28 cellular contexts compared by ENCODE assay signal in genomic region chr1:165147799-165148198, GRCh38.
"Had no signal": no experiment of that assay in that cellular context is flagged by ENCODE, and none has a peak within 500 bp of the region (broad histone marks: within the 10 kb centered on the region; RNA-seq: fewer than 3 reads in every experiment).

No MANE protein-coding gene starts in this region.

- H3K4me3 ChIP-seq: colonic mucosa, esophagus squamous epithelium, gastrocnemius medialis, heart right ventricle, left lung, lower lobe of right lung, mucosa of descending colon had no signal

- H3K27me3 ChIP-seq: colonic mucosa had no signal

- H3K4me3 Mint-ChIP-seq: dendritic cell treated with granulocyte-macrophage colony-stimulating factor and Interleukin-4, amounts not matched to agents 40 ng/mL and 50 ng/mL, for 4 days; effector memory CD8-positive, alpha-beta T cell; endodermal cell; mesothelial cell of epicardium; naive thymus-derived CD4-positive, alpha-beta T cell had no signal

- H3K4me1 ChIP-seq: colonic mucosa, heart right ventricle, left lung, lower lobe of right lung had no signal

- H3K9me3 ChIP-seq: colonic mucosa, esophagus squamous epithelium, gastrocnemius medialis, heart right ventricle, left lung, lower lobe of right lung, mucosa of descending colon had no signal

- H3K27ac Mint-ChIP-seq: dendritic cell treated with granulocyte-macrophage colony-stimulating factor and Interleukin-4, amounts not matched to agents 40 ng/mL and 50 ng/mL, for 4 days; effector memory CD8-positive, alpha-beta T cell; endodermal cell; mesothelial cell of epicardium; naive thymus-derived CD4-positive, alpha-beta T cell had no signal

- DNase-seq: colonic mucosa; cortex of kidney; effector CD8-positive, alpha-beta T cell; effector memory CD8-positive, alpha-beta T cell; endodermal cell; erythroblast; esophagus squamous epithelium; foreskin fibroblast; foreskin melanocyte; gastrocnemius medialis; glutamatergic neuron; head of caudate nucleus; heart right ventricle; hippocampal formation; left cardiac atrium; left lung; left ventricle myocardium superior; lower lobe of right lung; mesenchymal stem cell; mucosa of descending colon; naive thymus-derived CD4-positive, alpha-beta T cell had no signal

- H3K27me3 Mint-ChIP-seq: dendritic cell treated with granulocyte-macrophage colony-stimulating factor and Interleukin-4, amounts not matched to agents 40 ng/mL and 50 ng/mL, for 4 days; effector memory CD8-positive, alpha-beta T cell had no signal

- H3K36me3 Mint-ChIP-seq: mesothelial cell of epicardium; naive thymus-derived CD4-positive, alpha-beta T cell had no signal

- H3K27ac ChIP-seq: colonic mucosa, epithelial cell of prostate, esophagus squamous epithelium, gastrocnemius medialis, heart right ventricle, left lung, lower lobe of right lung had no signal

- FAIRE-seq: endometrium, islet of Langerhans, keratinocyte had no signal

- ATAC-seq: effector memory CD8-positive, alpha-beta T cell; esophagus mucosa; gastrocnemius medialis; heart right ventricle; left cardiac atrium; left lung; left ventricle myocardium superior; lower lobe of right lung; mucosa of descending colon; naive thymus-derived CD4-positive, alpha-beta T cell had no signal

- H3K4me1 Mint-ChIP-seq: endodermal cell had no signal

- H3K9me3 Mint-ChIP-seq: dendritic cell treated with granulocyte-macrophage colony-stimulating factor and Interleukin-4, amounts not matched to agents 40 ng/mL and 50 ng/mL, for 4 days; effector memory CD8-positive, alpha-beta T cell; endodermal cell; mesothelial cell of epicardium had no signal

- H3K36me3 ChIP-seq: colonic mucosa, esophagus squamous epithelium, gastrocnemius medialis, heart right ventricle, left lung, lower lobe of right lung had no signal
